ENCODE assay signal across 1 cellular context in the genomic region with DNA sequence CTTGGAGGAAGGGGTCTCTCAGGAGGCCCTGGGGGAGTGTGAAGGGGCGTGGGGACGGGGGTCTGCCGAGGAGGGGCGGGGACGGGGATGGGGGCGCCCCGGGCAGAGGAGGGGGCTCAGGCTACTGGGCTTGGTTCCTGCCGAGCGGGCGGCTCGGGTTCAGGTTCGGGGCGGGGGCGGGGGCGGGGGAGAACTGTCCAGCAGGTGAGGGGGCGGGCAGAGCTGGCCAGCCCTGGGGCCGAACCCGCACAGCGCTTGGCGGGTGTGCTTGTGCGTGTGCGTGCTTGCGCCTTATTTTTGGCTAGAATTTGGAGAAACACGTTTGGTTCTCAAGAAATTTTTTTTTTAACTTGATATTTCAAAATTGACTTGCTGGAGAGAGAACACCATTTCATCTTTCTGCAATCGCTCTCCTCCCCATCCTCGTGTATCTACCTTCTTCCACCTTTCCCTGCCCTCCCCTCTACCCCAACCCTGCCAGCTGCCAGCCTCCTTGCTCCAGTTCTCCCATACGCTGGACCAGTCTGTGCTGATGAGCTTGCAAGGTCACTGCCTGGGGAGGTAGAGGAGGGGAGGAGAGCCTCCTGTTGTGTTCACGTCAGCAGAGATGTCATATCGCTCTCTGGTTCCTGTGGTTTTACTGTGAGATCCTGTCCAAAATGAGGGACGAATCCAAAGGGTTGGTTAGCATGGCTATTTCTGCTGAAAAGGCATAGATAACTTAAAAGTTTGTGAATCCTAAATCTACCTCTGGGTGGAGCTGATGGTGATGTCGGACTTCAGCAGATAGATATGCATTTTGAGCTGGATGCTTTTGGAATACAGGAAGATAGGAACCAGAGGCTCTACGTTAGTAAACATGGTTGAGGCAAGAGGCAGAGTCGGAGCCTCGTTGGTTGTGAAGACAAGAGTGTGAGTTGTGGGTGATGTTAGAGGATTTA.
TF ChIP-seq lines count a peak whose summit lies in the region.

No MANE protein-coding gene starts in this region.

TF ChIP-seq in HCT116, 20 proteins besides CTCF, POLR2A, EP300 and RAD21 (continued from another document):
- TF ChIP-seq, protein P1, sequence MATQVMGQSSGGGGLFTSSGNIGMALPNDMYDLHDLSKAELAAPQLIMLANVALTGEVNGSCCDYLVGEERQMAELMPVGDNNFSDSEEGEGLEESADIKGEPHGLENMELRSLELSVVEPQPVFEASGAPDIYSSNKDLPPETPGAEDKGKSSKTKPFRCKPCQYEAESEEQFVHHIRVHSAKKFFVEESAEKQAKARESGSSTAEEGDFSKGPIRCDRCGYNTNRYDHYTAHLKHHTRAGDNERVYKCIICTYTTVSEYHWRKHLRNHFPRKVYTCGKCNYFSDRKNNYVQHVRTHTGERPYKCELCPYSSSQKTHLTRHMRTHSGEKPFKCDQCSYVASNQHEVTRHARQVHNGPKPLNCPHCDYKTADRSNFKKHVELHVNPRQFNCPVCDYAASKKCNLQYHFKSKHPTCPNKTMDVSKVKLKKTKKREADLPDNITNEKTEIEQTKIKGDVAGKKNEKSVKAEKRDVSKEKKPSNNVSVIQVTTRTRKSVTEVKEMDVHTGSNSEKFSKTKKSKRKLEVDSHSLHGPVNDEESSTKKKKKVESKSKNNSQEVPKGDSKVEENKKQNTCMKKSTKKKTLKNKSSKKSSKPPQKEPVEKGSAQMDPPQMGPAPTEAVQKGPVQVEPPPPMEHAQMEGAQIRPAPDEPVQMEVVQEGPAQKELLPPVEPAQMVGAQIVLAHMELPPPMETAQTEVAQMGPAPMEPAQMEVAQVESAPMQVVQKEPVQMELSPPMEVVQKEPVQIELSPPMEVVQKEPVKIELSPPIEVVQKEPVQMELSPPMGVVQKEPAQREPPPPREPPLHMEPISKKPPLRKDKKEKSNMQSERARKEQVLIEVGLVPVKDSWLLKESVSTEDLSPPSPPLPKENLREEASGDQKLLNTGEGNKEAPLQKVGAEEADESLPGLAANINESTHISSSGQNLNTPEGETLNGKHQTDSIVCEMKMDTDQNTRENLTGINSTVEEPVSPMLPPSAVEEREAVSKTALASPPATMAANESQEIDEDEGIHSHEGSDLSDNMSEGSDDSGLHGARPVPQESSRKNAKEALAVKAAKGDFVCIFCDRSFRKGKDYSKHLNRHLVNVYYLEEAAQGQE (IDR thresholded peaks at IDR 0.05; ENCODE audit: low read depth), result no peak
- TF ChIP-seq ZBTB33 (IDR thresholded peaks at IDR 0.05; ENCODE audit: extremely low read depth, insufficient replicate concordance, low read length) (no peak), JUND (IDR thresholded peaks at IDR 0.05) (no peak), EGR1 (IDR thresholded peaks at IDR 0.05; ENCODE audit: low read depth) (peak; percentile 45; the same call in 1 of the 2 replicates), SIN3A (IDR thresholded peaks at IDR 0.05; ENCODE audit: low read depth) (peak; percentile 20; the same call in 1 of the 2 replicates), YY1 (IDR thresholded peaks at IDR 0.05; ENCODE audit: extremely low read depth, insufficient replicate concordance, low read depth, low read length) (no peak), ELF1 (IDR thresholded peaks at IDR 0.05; ENCODE audit: borderline replicate concordance, low read depth) (no peak), CBX3 (IDR thresholded peaks at IDR 0.05; ENCODE audit: low read depth) (no peak)
- TF ChIP-seq, protein P2, sequence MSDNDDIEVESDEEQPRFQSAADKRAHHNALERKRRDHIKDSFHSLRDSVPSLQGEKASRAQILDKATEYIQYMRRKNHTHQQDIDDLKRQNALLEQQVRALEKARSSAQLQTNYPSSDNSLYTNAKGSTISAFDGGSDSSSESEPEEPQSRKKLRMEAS (IDR thresholded peaks at IDR 0.05), result peak; percentile 6; the same call in 1 of the 2 replicates
